8 cellular contexts compared by ENCODE assay signal in genomic region chr7:26375604-26376207, GRCh38.
DNase-seq lines count a peak whose midpoint lies in the region; ATAC-seq and TF ChIP-seq lines count a peak whose summit lies in the region.

No MANE protein-coding gene starts in this region.

- no peaks in the 10 kb centered on the region for H3K27me3 Mint-ChIP-seq in progenitor cell of endocrine pancreas

- DNase-seq in DMS114 treated with DMSO at 0.1 percent for 48 hours (lab: John Stamatoyannopoulos, UW; ENCODE audit: unreplicated experiment), result peak; percentile 38
- peak; percentile 54 for DNase-seq in NCI-H1105 (lab: John Stamatoyannopoulos, UW)
- DNase-seq in cerebellar cortex (ENCODE audit: low spot score), result peak; percentile 74
- DNase-seq in progenitor cell of endocrine pancreas (ENCODE audit: low spot score, unreplicated experiment), result no peak
- no peak for DNase-seq in NCI-H1930 (lab: John Stamatoyannopoulos, UW)
- DNase-seq in superior temporal gyrus (ENCODE audit: extremely low spot score), result no peak

- peak overlapping the region; percentile 89 for H3K27ac Mint-ChIP-seq in progenitor cell of endocrine pancreas

- peaks cover 13% of the 10 kb centered on the region for H3K4me1 Mint-ChIP-seq in progenitor cell of endocrine pancreas (ENCODE audit: low read depth)

- peak; percentile 10 for ATAC-seq in GM21360 (IDR thresholded peaks at IDR 0.05; ENCODE audit: unreplicated experiment)
- no peak for ATAC-seq in GM18870 (IDR thresholded peaks at IDR 0.05; ENCODE audit: unreplicated experiment)

- peaks cover 2% of the 10 kb centered on the region for H3K36me3 Mint-ChIP-seq in progenitor cell of endocrine pancreas (ENCODE audit: insufficient read depth)

- peak overlapping the region; percentile 85 for H3K4me3 Mint-ChIP-seq in progenitor cell of endocrine pancreas (ENCODE audit: low read depth)

- H3K9me3 Mint-ChIP-seq in progenitor cell of endocrine pancreas (ENCODE audit: low read depth), result no peaks in the 10 kb centered on the region

- TF ChIP-seq CTCF in progenitor cell of endocrine pancreas (IDR thresholded peaks at IDR 0.05; ENCODE audit: unreplicated experiment), result no peak

Comparison
In these comparisons a context has a peak if more than half of its experiments do, and no peak if none do; other contexts are left out.
1. DNase-seq: peak in DMS114 treated with DMSO at 0.1 percent for 48 hours (single experiment), NCI-H1105 (single experiment) and cerebellar cortex (single experiment); none in progenitor cell of endocrine pancreas (single experiment), NCI-H1930 (0 of 2) and superior temporal gyrus (single experiment).